In the genomic region with DNA sequence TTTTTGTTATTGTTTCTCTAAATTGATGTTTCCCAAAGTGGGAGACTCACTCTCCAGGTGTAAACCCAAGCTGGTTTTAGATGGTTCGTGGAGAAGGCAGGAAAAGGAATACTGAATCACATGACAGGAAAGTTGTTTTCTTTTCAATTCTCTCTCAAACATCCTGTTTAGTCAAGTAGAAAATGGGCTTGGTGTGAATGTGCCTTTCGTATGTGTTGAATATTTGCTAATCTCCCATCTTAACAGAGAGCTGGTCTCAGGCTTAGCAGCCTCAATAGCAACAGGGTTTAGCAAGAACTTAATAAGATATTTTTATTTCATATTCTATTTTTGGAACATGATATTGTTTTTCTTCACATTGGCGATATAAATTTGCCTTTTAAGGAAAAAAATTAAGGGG, we compare ENCODE assay signal across 16 cellular contexts.
DNase-seq lines count a peak whose midpoint lies in the region; ATAC-seq lines count a peak whose summit lies in the region.
"Had no signal": no experiment of that assay in that cellular context is flagged by ENCODE, and none has a peak within 500 bp of the region (broad histone marks: within the 10 kb centered on the region; RNA-seq: fewer than 3 reads in every experiment).

No MANE protein-coding gene starts in this region.

- H3K36me3 Mint-ChIP-seq in natural killer cell treated with Interleukin-12 subunit alpha and Interleukin-12 subunit beta and Interleukin-15 and Interleukin-18, amount 100 ng/mL, for 72 hours, result peaks cover 2% of the 10 kb centered on the region

- no peaks in the 10 kb centered on the region for H3K9me3 Mint-ChIP-seq in natural killer cell treated with Interleukin-12 subunit alpha and Interleukin-12 subunit beta and Interleukin-15 and Interleukin-18, amount 100 ng/mL, for 72 hours

- no peaks in the 10 kb centered on the region for H3K27me3 Mint-ChIP-seq in natural killer cell treated with Interleukin-12 subunit alpha and Interleukin-12 subunit beta and Interleukin-15 and Interleukin-18, amount 100 ng/mL, for 72 hours

- H3K27ac Mint-ChIP-seq in natural killer cell treated with Interleukin-12 subunit alpha and Interleukin-12 subunit beta and Interleukin-15 and Interleukin-18, amount 100 ng/mL, for 72 hours, result peak overlapping the region; percentile 31 to 57

- peaks cover 44 to 47% of the 10 kb centered on the region in 2 donors for H3K4me1 Mint-ChIP-seq in natural killer cell treated with Interleukin-12 subunit alpha and Interleukin-12 subunit beta and Interleukin-15 and Interleukin-18, amount 100 ng/mL, for 72 hours (ENCODE audit: low read depth in 2 of 2)

- H3K4me3 Mint-ChIP-seq in natural killer cell treated with Interleukin-12 subunit alpha and Interleukin-12 subunit beta and Interleukin-15 and Interleukin-18, amount 100 ng/mL, for 72 hours, result no peak overlapping the region

- peak; percentile 72 for ATAC-seq in GM21529 (IDR thresholded peaks at IDR 0.05; ENCODE audit: unreplicated experiment)
- ATAC-seq in natural killer cell treated with Interleukin-12 subunit alpha and Interleukin-12 subunit beta and Interleukin-15 and Interleukin-18, amount 100 ng/mL, for 72 hours, result peak in 1 of 2 donors; percentile 60
- ATAC-seq: stimulated activated naive CD8-positive, alpha-beta T cell treated with anti-CD3 and anti-CD28 coated beads, Interleukin-15, Interleukin-2, amounts not matched to agents 100 U/mL and 50 U/mL, for 24 hours had no signal

- DNase-seq in NCI-H748 (lab: John Stamatoyannopoulos, UW; ENCODE audit: unreplicated experiment) (peak; percentile 17), NCI-H748 treated with DMSO at 0.1 percent for 48 hours (lab: John Stamatoyannopoulos, UW) (no peak), NCI-H1930 (lab: John Stamatoyannopoulos, UW) (peak; percentile 10 to 23), SIG-M5 (lab: John Stamatoyannopoulos, UW) (no peak), RKO (ENCODE audit: low spot score) (no peak)
- no peak for DNase-seq in natural killer cell treated with Interleukin-12 subunit alpha and Interleukin-12 subunit beta and Interleukin-15 and Interleukin-18, amount 100 ng/mL, for 72 hours (ENCODE audit: low spot score)
- DNase-seq in stimulated activated CD4-positive, alpha-beta T cell treated with anti-CD3 and anti-CD28 coated beads, Interleukin-4, amount 100 ng/mL, for 24 hours, result no peak
- DNase-seq: activated gamma-delta T cell; amygdala; central memory CD4-positive, alpha-beta T cell; head of caudate nucleus; mesenchymal stem cell; NCI-H146; stimulated activated naive CD8-positive, alpha-beta T cell treated with anti-CD3 and anti-CD28 coated beads, Interleukin-15, Interleukin-2, amounts not matched to agents 100 U/mL and 50 U/mL, for 24 hours; transverse colon had no signal

Comparison
In these comparisons a context has a peak if more than half of its experiments do, and no peak if none do; other contexts are left out.
1. DNase-seq: peak in NCI-H748 (single experiment) and NCI-H1930 (2 of 2); none in NCI-H748 treated with DMSO at 0.1 percent for 48 hours (single experiment), natural killer cell treated with Interleukin-12 subunit alpha and Interleukin-12 subunit beta and Interleukin-15 and Interleukin-18, amount 100 ng/mL, for 72 hours (single experiment), stimulated activated CD4-positive, alpha-beta T cell treated with anti-CD3 and anti-CD28 coated beads, Interleukin-4, amount 100 ng/mL, for 24 hours (single experiment), SIG-M5 (single experiment) and RKO (single experiment).